Comparison of ENCODE assay signal across 20 cellular contexts in genomic region chr22:46594947-46595298, GRCh38. TPM values are rescaled to one million over a fixed set of nuclear protein-coding genes. Genes with fewer than 3 reads are reported as not detected.
DNase-seq lines count a peak whose midpoint lies in the region; ATAC-seq and TF ChIP-seq lines count a peak whose summit lies in the region.
"Had no signal": no experiment of that assay in that cellular context is flagged by ENCODE, and none has a peak within 500 bp of the region (broad histone marks: within the 10 kb centered on the region; RNA-seq: fewer than 3 reads in every experiment).

No MANE protein-coding gene starts in this region.

- no peak overlapping the region for H3K4me3 ChIP-seq in heart right ventricle
- no peak overlapping the region for H3K4me3 ChIP-seq in WERI-Rb-1 (ENCODE audit: low read depth, low read length)
- H3K4me3 ChIP-seq in neuronal stem cell (ENCODE audit: low read length in 2 of 2) = no peak overlapping the region
- H3K4me3 ChIP-seq: GM12878, GM23248, K562 had no signal

- H3K9ac ChIP-seq in neuronal stem cell (ENCODE audit: low read depth, low read length, poor library complexity) = no peak overlapping the region
- H3K9ac ChIP-seq: GM23248 had no signal

- DNase-seq in heart right ventricle = no peak
- DNase-seq in left ventricle myocardium superior = no peak
- no peak for DNase-seq in WERI-Rb-1
- DNase-seq in neuronal stem cell (ENCODE audit: low spot score) = no peak
- DNase-seq in ureter (ENCODE audit: low spot score) = peak; percentile 43
- DNase-seq in stimulated activated naive CD4-positive, alpha-beta T cell (lab: John Stamatoyannopoulos, UW) = no peak
- DNase-seq in superior temporal gyrus (ENCODE audit: extremely low spot score) = no peak
- DNase-seq in activated CD4-positive, CD25-positive, alpha-beta regulatory T cell treated with anti-CD3 and anti-CD28 coated beads, Interleukin-2, amount 50 U/mL, for 72 hours = no peak
- DNase-seq: 8988T; CD4-positive, alpha-beta memory T cell; DMS153; GF-D8; GM23248; HCEC 1CT; NCI-H1105 treated with DMSO at 0.1 percent for 48 hours; NCI-H1694; NCI-H2081 treated with DMSO at 0.1 percent for 48 hours; NCI-H446 treated with DMSO at 0.1 percent for 48 hours had no signal

- H2AFZ ChIP-seq in neuronal stem cell (ENCODE audit: low read length) = no peak overlapping the region
- H2AFZ ChIP-seq: GM23248 had no signal

- H3K36me3 ChIP-seq in heart right ventricle = no peaks in the 10 kb centered on the region
- no peaks in the 10 kb centered on the region for H3K36me3 ChIP-seq in WERI-Rb-1
- H3K36me3 ChIP-seq in neuronal stem cell (replicated peaks in 1 of 2; ENCODE audit: control insufficient read depth in 2 of 2, insufficient read depth in 2 of 2, low read length in 2 of 2) = no peaks in the 10 kb centered on the region

- no peaks in the 10 kb centered on the region for H3K9me3 ChIP-seq in heart right ventricle
- H3K9me3 ChIP-seq in WERI-Rb-1 (ENCODE audit: severe bottlenecking) = no peaks in the 10 kb centered on the region
- no peaks in the 10 kb centered on the region for H3K9me3 ChIP-seq in neuronal stem cell (replicated peaks in 1 of 2; ENCODE audit: control insufficient read depth in 2 of 2, insufficient read depth in 1 of 2, low read depth in 1 of 2, low read length in 2 of 2)

- H2BK12ac ChIP-seq in neuronal stem cell (ENCODE audit: low read length) = no peak overlapping the region

- no peak overlapping the region for H3K14ac ChIP-seq in neuronal stem cell (ENCODE audit: low read length)

- H3K4me1 ChIP-seq in heart right ventricle = peaks cover 18 to 84% (median 76%) of the 10 kb centered on the region in 9 donors
- H3K4me1 ChIP-seq in neuronal stem cell (ENCODE audit: control insufficient read depth in 2 of 2, insufficient read depth in 1 of 2, low read depth in 1 of 2, low read length in 2 of 2) = no peaks in the 10 kb centered on the region

- TF ChIP-seq CTCF in heart right ventricle (IDR thresholded peaks at IDR 0.05) = no peak
- TF ChIP-seq CTCF in WERI-Rb-1 (IDR thresholded peaks at IDR 0.05; ENCODE audit: low read depth, low read length) = no peak

- no peak overlapping the region for H3K4ac ChIP-seq in neuronal stem cell (ENCODE audit: low read length)

- H2AK5ac ChIP-seq in neuronal stem cell (ENCODE audit: low read depth, low read length) = no peak overlapping the region

- no peak overlapping the region for H4K91ac ChIP-seq in neuronal stem cell (ENCODE audit: low read depth, low read length, poor library complexity)

- intact Hi-C loops in heart right ventricle (cut with DNase I) = loop anchor here in 1 of 10 donors (5.0 kb wide), 1 partner anchor 52 kb away; no protein-coding TSS in a partner anchor
- intact Hi-C loops in left ventricle myocardium superior (cut with micrococcal nuclease) = no loop called here

- peaks cover 4% of the 10 kb centered on the region for H3K79me1 ChIP-seq in neuronal stem cell (ENCODE audit: low read depth, low read length)

- no peak overlapping the region for H2BK120ac ChIP-seq in neuronal stem cell (ENCODE audit: low read depth, low read length)

- WGBS in heart right ventricle, 2 donors = 92% methylated on average over 17 of the region's 17 CpGs
- no CpG with 5 or more reads among the region's 17 CpGs for WGBS in neuronal stem cell (ENCODE audit: extremely low coverage in 2 of 2, insufficient read length in 2 of 2, insufficient replicate concordance in 1 of 2), 2 donors

- no peak for ATAC-seq in heart right ventricle
- ATAC-seq in left ventricle myocardium superior = no peak
- ATAC-seq: GM12878, K562 had no signal

- no peak overlapping the region for H3K4me2 ChIP-seq in neuronal stem cell (ENCODE audit: insufficient read depth, low read length, poor library complexity, severe bottlenecking)

- H3K27me3 ChIP-seq in heart right ventricle = no peaks in the 10 kb centered on the region
- H3K27me3 ChIP-seq in WERI-Rb-1 (ENCODE audit: insufficient read depth, low read depth, severe bottlenecking) = no peaks in the 10 kb centered on the region
- H3K27me3 ChIP-seq in neuronal stem cell (ENCODE audit: control insufficient read depth in 3 of 3, insufficient read depth in 3 of 3, low read depth in 1 of 3, low read length in 3 of 3) = no peaks in the 10 kb centered on the region

- H3K23ac ChIP-seq in neuronal stem cell (ENCODE audit: low read depth, low read length, poor library complexity) = no peak overlapping the region

- H2BK5ac ChIP-seq in neuronal stem cell (ENCODE audit: low read length) = no peak overlapping the region

- H2BK15ac ChIP-seq in neuronal stem cell (ENCODE audit: low read length) = no peak overlapping the region

- no peak overlapping the region for H4K8ac ChIP-seq in neuronal stem cell (ENCODE audit: low read depth, low read length)

- peak overlapping the region; percentile 28 for H3K18ac ChIP-seq in neuronal stem cell (ENCODE audit: low read length)

- H3K27ac ChIP-seq in heart right ventricle (peak overlapping the region in 6 of 10 donors; percentile 64 to 91 (median 86)), WERI-Rb-1 (peak overlapping the region; percentile 96), neuronal stem cell (replicated peaks; ENCODE audit: low read length) (no peak overlapping the region)
- H3K27ac ChIP-seq: GM23248 had no signal

RNA-seq across cellular contexts. Expression of gene GRAMD4, which starts 25.3 kb away (rescaled TPM):
- total RNA-seq in heart right ventricle = 100 to 1,000 TPM in 3 of 10 donors, 10 to 100 TPM in 7; 53.9 to 143 (median 71.0) TPM
- polyA plus RNA-seq in heart right ventricle = 10 to 100 TPM; 29.3 to 33.3 TPM
- total RNA-seq in left ventricle myocardium superior = 94.0 TPM
- 13.1 TPM for polyA plus RNA-seq in neuronal stem cell (2013, experiment 1 of 2)
- 11.3 TPM for polyA plus RNA-seq in neuronal stem cell (2013, experiment 2 of 2)
- 34.9 TPM for total RNA-seq in ureter

RNA-seq across cellular contexts. Expression of gene CELSR1, which starts 57.5 kb away (rescaled TPM):
- 10 to 100 TPM in 7 of 10 donors, 1 to 10 TPM in 3; 5.5 to 16.7 (median 11.8) TPM for total RNA-seq in heart right ventricle
- 1 to 10 TPM; 4.0 to 6.4 TPM for polyA plus RNA-seq in heart right ventricle
- total RNA-seq in left ventricle myocardium superior = 9.7 TPM
- 6.6 TPM for polyA plus RNA-seq in neuronal stem cell (2013, experiment 1 of 2)
- polyA plus RNA-seq in neuronal stem cell (2013, experiment 2 of 2) = 7.3 TPM
- 44.0 TPM for total RNA-seq in ureter
